1 cellular context compared by ENCODE assay signal in genomic region chr11:70381350-70381749, GRCh38.
TF ChIP-seq lines count a peak whose summit lies in the region.

No MANE protein-coding gene starts in this region.

TF ChIP-seq in WTC11, 78 proteins besides CTCF, POLR2A, EP300 and RAD21 (continued from another document):
- TF ChIP-seq ESRRA (CRISPR knock-in tag; IDR thresholded peaks at IDR 0.05; ENCODE audit: borderline replicate concordance): no peak
- TF ChIP-seq USF1 (CRISPR knock-in tag; IDR thresholded peaks at IDR 0.05): no peak
